ENCODE assay signal across 13 cellular contexts in the genomic region with DNA sequence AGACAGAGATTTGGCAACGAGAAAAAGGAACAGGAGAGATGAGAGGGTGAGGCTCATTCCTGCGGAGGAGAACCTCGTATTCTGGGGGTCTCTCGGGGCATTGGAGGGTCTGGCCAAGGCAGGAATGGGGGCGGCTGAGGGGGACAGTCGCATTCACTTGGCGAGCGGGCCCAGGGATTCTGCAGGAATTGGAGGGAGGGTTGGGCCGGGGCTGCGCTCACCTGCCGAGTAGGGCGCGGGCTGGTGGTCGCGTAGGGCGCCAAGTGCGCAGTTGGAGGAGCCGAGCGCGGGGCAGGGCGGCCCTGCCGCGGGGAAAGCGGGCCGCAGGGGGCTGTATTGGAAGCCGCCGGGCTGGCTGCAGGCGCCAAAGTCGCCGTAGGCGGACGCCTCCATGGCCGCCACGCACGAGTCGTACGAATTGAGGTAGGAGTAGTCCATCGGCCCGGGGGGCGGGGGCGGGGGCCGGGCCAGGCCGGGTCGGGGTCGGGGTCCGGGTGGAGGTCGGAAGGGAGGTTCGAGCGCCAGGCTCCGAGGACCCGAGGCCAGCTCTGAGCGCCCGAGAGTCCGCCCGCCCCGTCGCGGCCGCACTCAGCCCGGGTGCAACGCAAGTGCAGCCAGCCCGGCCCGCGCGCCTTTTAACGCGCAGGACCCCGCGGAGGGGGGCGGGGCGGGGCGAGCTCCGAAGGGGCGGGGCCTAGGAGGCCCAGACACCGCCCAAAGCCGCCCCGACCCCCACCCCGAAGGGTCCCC. TPM values are rescaled to one million over a fixed set of nuclear protein-coding genes. Genes with fewer than 3 reads are reported as not detected.
A peak's percentile ranks its signal among the peaks of the same experiment; 100 is the strongest.
DNase-seq lines count a peak whose midpoint lies in the region; ATAC-seq and TF ChIP-seq lines count a peak whose summit lies in the region.
"Had no signal": no experiment of that assay in that cellular context is flagged by ENCODE, and none has a peak within 500 bp of the region (broad histone marks: within the 10 kb centered on the region; RNA-seq: fewer than 3 reads in every experiment).

A gene (minus strand): TSS at position 610 of the 750 bp plus-strand sequence. CDS start 172 bp downstream, at position 438.

- H3K36me3 ChIP-seq in heart left ventricle (no peaks in the 10 kb centered on the region), mesenchymal stem cell (ENCODE audit: control insufficient read depth in 1 of 2, insufficient read depth in 2 of 2, low read depth in 1 of 2, low read length in 2 of 2) (peaks cover 0 to 2% of the 10 kb centered on the region in 2 experiments), thymus (ENCODE audit: control insufficient read depth, insufficient read depth) (no peaks in the 10 kb centered on the region)
- H3K36me3 ChIP-seq: ovary had no signal

- no peak within 1 kb of the TSS for H2AFZ ChIP-seq in mesenchymal stem cell (ENCODE audit: low read depth, low read length)

- in situ Hi-C loops in astrocyte of the cerebellum (cut with HindIII; ENCODE audit: low sequenced_read_pairs) = loop anchor here (10.0 kb wide), 1 partner anchor 101 kb away; no protein-coding TSS in a partner anchor

- TF ChIP-seq CTCF in heart left ventricle (IDR thresholded peaks at IDR 0.05) (no peak), astrocyte of the cerebellum (IDR thresholded peaks at IDR 0.05; ENCODE audit: low read depth, low read length, missing control alignments) (no peak), omental fat pad (IDR thresholded peaks at IDR 0.05) (no peak)

- H3K9me3 ChIP-seq in heart left ventricle (no peaks in the 10 kb centered on the region), mesenchymal stem cell (ENCODE audit: control insufficient read depth, low read length) (no peaks in the 10 kb centered on the region), thymus (ENCODE audit: control insufficient read depth) (peaks cover 7% of the 10 kb centered on the region)
- H3K9me3 ChIP-seq: ovary had no signal

- no peak within 1 kb of the TSS for H2AK5ac ChIP-seq in mesenchymal stem cell (ENCODE audit: low read length, severe bottlenecking)

- DNase-seq in heart left ventricle (no peak), Right ventricle myocardium inferior (ENCODE audit: missing footprints) (no peak), astrocyte of the cerebellum (ENCODE audit: low read depth) (no peak), mesenchymal stem cell (no peak), NCI-H510A (lab: John Stamatoyannopoulos, UW) (no peak), omental fat pad (ENCODE audit: low spot score) (no peak)
- DNase-seq: CD4-positive, alpha-beta T cell; NCI-H1105; NCI-H748 treated with DMSO at 0.1 percent for 48 hours had no signal

- H2BK5ac ChIP-seq in mesenchymal stem cell (ENCODE audit: low read depth, low read length, poor library complexity, severe bottlenecking) = no peak within 1 kb of the TSS

- H3K27ac ChIP-seq in heart left ventricle (no peak within 1 kb of the TSS), mesenchymal stem cell (ENCODE audit: low read length, poor library complexity, severe bottlenecking) (no peak within 1 kb of the TSS), thymus (ENCODE audit: low read depth) (no peak within 1 kb of the TSS)
- H3K27ac ChIP-seq: HL-60, ovary had no signal

- no peak within 1 kb of the TSS for H2BK120ac ChIP-seq in mesenchymal stem cell (ENCODE audit: low read depth, low read length)

- H3K4me2 ChIP-seq in mesenchymal stem cell (ENCODE audit: low read length, poor library complexity, severe bottlenecking) = peak within 1 kb of the TSS; percentile 59

- intact Hi-C loops in heart left ventricle (cut with DNase I) = no loop called here
- intact Hi-C loops in Right ventricle myocardium inferior (cut with DNase I) = loop anchor here (5.0 kb wide), 1 partner anchor 189 kb away; a partner anchor contains a TSS

- H3K4ac ChIP-seq in mesenchymal stem cell (ENCODE audit: low read depth in 1 of 2, low read length in 2 of 2) = no peak within 1 kb of the TSS

- ATAC-seq in heart left ventricle (no peak), Right ventricle myocardium inferior (no peak), GM21737 (IDR thresholded peaks at IDR 0.05; ENCODE audit: unreplicated experiment) (no peak), omental fat pad (ENCODE audit: low FRiP score) (no peak)

- peak within 1 kb of the TSS in 10 of 12 donors; percentile 2 to 43 (median 25) for H3K4me3 ChIP-seq in heart left ventricle
- H3K4me3 ChIP-seq in astrocyte of the cerebellum (ENCODE audit: low read depth, low read length) = peak within 1 kb of the TSS; percentile 9
- H3K4me3 ChIP-seq in mesenchymal stem cell (ENCODE audit: insufficient read depth in 1 of 2, low read depth in 1 of 2, low read length in 2 of 2) = no peak within 1 kb of the TSS
- peak within 1 kb of the TSS; percentile 14 for H3K4me3 ChIP-seq in thymus (ENCODE audit: low read length)
- H3K4me3 ChIP-seq: ovary had no signal

- H2BK15ac ChIP-seq in mesenchymal stem cell (ENCODE audit: low read depth, poor library complexity, severe bottlenecking) = no peak within 1 kb of the TSS

- 6 to 26% (median 17%) methylated on average over 18 to 78 of the region's 78 CpGs for WGBS in heart left ventricle, 4 donors
- WGBS in mesenchymal stem cell = 6% methylated on average over 51 of the region's 78 CpGs
- WGBS in thymus = 10% methylated on average over 78 of the region's 78 CpGs

- H4K91ac ChIP-seq in mesenchymal stem cell (ENCODE audit: low read length) = no peak within 1 kb of the TSS

- no peak within 1 kb of the TSS for H2BK12ac ChIP-seq in mesenchymal stem cell (ENCODE audit: low read length in 2 of 2)

- H3K18ac ChIP-seq in mesenchymal stem cell (ENCODE audit: low read depth in 1 of 2, low read length in 2 of 2) = no peak within 1 kb of the TSS

- H3K27me3 ChIP-seq in heart left ventricle (peaks cover 31 to 91% (median 73%) of the 10 kb centered on the region in 9 donors), mesenchymal stem cell (ENCODE audit: control insufficient read depth in 1 of 2, insufficient read depth in 1 of 2, low read length in 2 of 2) (peaks cover 75 to 86% of the 10 kb centered on the region in 2 experiments), thymus (ENCODE audit: control insufficient read depth, insufficient read depth) (peaks cover 64% of the 10 kb centered on the region)

- TF ChIP-seq POLR2A in heart left ventricle (IDR thresholded peaks at IDR 0.05) = no peak

- H3K23ac ChIP-seq in mesenchymal stem cell (ENCODE audit: low read length in 2 of 2) = peak within 1 kb of the TSS in 1 of 2 experiments; percentile 51

- no peak within 1 kb of the TSS for H3K14ac ChIP-seq in mesenchymal stem cell (ENCODE audit: low read length in 2 of 2)

- H3K4me1 ChIP-seq in heart left ventricle (peaks cover 4 to 35% (median 23%) of the 10 kb centered on the region in 12 donors), mesenchymal stem cell (ENCODE audit: control insufficient read depth, insufficient read depth, low read depth, low read length) (peaks cover 28% of the 10 kb centered on the region), thymus (ENCODE audit: control insufficient read depth, insufficient read depth, low read length) (no peaks in the 10 kb centered on the region)

- H3K9ac ChIP-seq in mesenchymal stem cell (ENCODE audit: low read length) = no peak within 1 kb of the TSS

- H4K8ac ChIP-seq in mesenchymal stem cell (ENCODE audit: low read length) = no peak within 1 kb of the TSS

- no peaks in the 10 kb centered on the region for H3K79me1 ChIP-seq in mesenchymal stem cell (replicated peaks; ENCODE audit: low read length, poor library complexity, severe bottlenecking)

RNA-seq across cellular contexts. Expression of the gene that starts here (rescaled TPM):
- total RNA-seq in heart left ventricle = not detected
- not detected for polyA plus RNA-seq in heart left ventricle
- total RNA-seq in Right ventricle myocardium inferior = not detected
- polyA plus RNA-seq in mesenchymal stem cell (2013, experiment 1 of 2) = not detected
- polyA plus RNA-seq in mesenchymal stem cell (2013, experiment 2 of 2) = not detected
- 0.11 TPM for polyA plus RNA-seq in thymus
- total RNA-seq in omental fat pad = not detected
- total RNA-seq: CD4-positive, alpha-beta T cell; ovary had no signal
- polyA plus RNA-seq: ovary had no signal

Comparison
In these comparisons a context has a peak if more than half of its experiments do, and no peak if none do; other contexts are left out.
1. H3K4me3 ChIP-seq: peak in heart left ventricle (10 of 12), astrocyte of the cerebellum (single experiment) and thymus (single experiment); none in mesenchymal stem cell (0 of 2).